In genomic region chr9:81546498-81546897, GRCh38 we compare ENCODE assay signal across 21 cellular contexts.
DNase-seq lines count a peak whose midpoint lies in the region; ATAC-seq and TF ChIP-seq lines count a peak whose summit lies in the region.
"Had no signal": no experiment of that assay in that cellular context is flagged by ENCODE, and none has a peak within 500 bp of the region (broad histone marks: within the 10 kb centered on the region; RNA-seq: fewer than 3 reads in every experiment).

No MANE protein-coding gene starts in this region.

- no peak overlapping the region for H3K27ac Mint-ChIP-seq in neural progenitor cell
- H3K27ac Mint-ChIP-seq: CD4-positive, alpha-beta T cell had no signal

- H3K4me1 ChIP-seq in liver (ENCODE audit: control insufficient read depth in 4 of 4, insufficient read depth in 4 of 4, low read length in 3 of 4): peaks cover 7 to 23% (median 15%) of the 10 kb centered on the region in 4 donors
- H3K4me1 ChIP-seq in neural progenitor cell: peaks cover 26% of the 10 kb centered on the region
- H3K4me1 ChIP-seq: BLaER1, Caco-2, Peyer's patch had no signal

- no peak overlapping the region for H3K27ac ChIP-seq in liver (ENCODE audit: low read depth in 1 of 2, low read length in 2 of 2)
- H3K27ac ChIP-seq in neural progenitor cell: no peak overlapping the region
- H3K27ac ChIP-seq: BLaER1, GM23248, Peyer's patch had no signal

- H3K4me1 Mint-ChIP-seq in neural progenitor cell: peaks cover 37% of the 10 kb centered on the region

- H3K9ac ChIP-seq in liver (ENCODE audit: low read depth in 1 of 2, low read length in 2 of 2) (no peak overlapping the region), neural progenitor cell (no peak overlapping the region)
- H3K9ac ChIP-seq: BLaER1, GM23248 had no signal

- peaks cover 17% of the 10 kb centered on the region for H3K27me3 Mint-ChIP-seq in neural progenitor cell (ENCODE audit: insufficient read depth, low read depth)
- H3K27me3 Mint-ChIP-seq: CD4-positive, alpha-beta T cell had no signal

- DNase-seq in NCI-H2227 (lab: John Stamatoyannopoulos, UW; ENCODE audit: unreplicated experiment) (peak; percentile 33), dermis blood vessel endothelial cell (peak; percentile 11), neural progenitor cell (ENCODE audit: low spot score) (no peak)
- DNase-seq in stimulated activated naive CD8-positive, alpha-beta T cell treated with anti-CD3 and anti-CD28 coated beads, Interleukin-15, Interleukin-2, amounts not matched to agents 100 U/mL and 50 U/mL, for 24 hours: no peak
- DNase-seq: ACHN; Caco-2; CD4-positive, alpha-beta T cell; DND-41; GM23248; Karpas-422; MV-4-11; NCI-H1105 treated with DMSO at 0.1 percent for 48 hours; NCI-H510A treated with DMSO at 0.1 percent for 48 hours; Peyer's patch had no signal

- H3K4me3 ChIP-seq in liver (ENCODE audit: low read depth in 1 of 3, low read length in 3 of 3) (no peak overlapping the region), neural progenitor cell (no peak overlapping the region)
- H3K4me3 ChIP-seq: BLaER1, GM12878, GM23248, Peyer's patch had no signal

- no peaks in the 10 kb centered on the region for H3K27me3 ChIP-seq in liver (ENCODE audit: control insufficient read depth in 4 of 4, insufficient read depth in 4 of 4, low read length in 3 of 4)
- no peaks in the 10 kb centered on the region for H3K27me3 ChIP-seq in neural progenitor cell
- H3K27me3 ChIP-seq: BLaER1, Peyer's patch had no signal

- no peak for TF ChIP-seq RAD21 in liver (IDR thresholded peaks at IDR 0.05)

- H3K36me3 Mint-ChIP-seq in neural progenitor cell: no peaks in the 10 kb centered on the region

- H3K79me2 ChIP-seq in neural progenitor cell (ENCODE audit: low read depth): no peaks in the 10 kb centered on the region

- H3K9me3 ChIP-seq in liver (ENCODE audit: control insufficient read depth in 4 of 4, low read length in 3 of 4): no peaks in the 10 kb centered on the region
- H3K9me3 ChIP-seq in neural progenitor cell (ENCODE audit: low read depth): no peaks in the 10 kb centered on the region
- H3K9me3 ChIP-seq: BLaER1, Caco-2, Peyer's patch had no signal

- ATAC-seq in GM21447 (IDR thresholded peaks at IDR 0.05; ENCODE audit: unreplicated experiment) (no peak), GM21576 (IDR thresholded peaks at IDR 0.05; ENCODE audit: unreplicated experiment) (no peak)
- no peak for ATAC-seq in stimulated activated naive CD8-positive, alpha-beta T cell treated with anti-CD3 and anti-CD28 coated beads, Interleukin-15, Interleukin-2, amounts not matched to agents 100 U/mL and 50 U/mL, for 24 hours
- ATAC-seq: GM12878, HCT116, SK-N-SH treated with all-trans-retinoic acid at 6 μM for 48 hours had no signal

- no peak overlapping the region for H3K4me2 ChIP-seq in neural progenitor cell
- H3K4me2 ChIP-seq: BLaER1 had no signal

- H3K4me3 Mint-ChIP-seq in neural progenitor cell: no peak overlapping the region
- H3K4me3 Mint-ChIP-seq: CD4-positive, alpha-beta T cell had no signal

- no peak overlapping the region for H2AFZ ChIP-seq in neural progenitor cell (replicated peaks)
- H2AFZ ChIP-seq: GM23248 had no signal

- TF ChIP-seq CTCF in liver (IDR thresholded peaks at IDR 0.05; ENCODE audit: low read depth, low read length, missing input control): no peak
- no peak for TF ChIP-seq CTCF in neural progenitor cell (IDR thresholded peaks at IDR 0.05)

- no peaks in the 10 kb centered on the region for H3K9me3 Mint-ChIP-seq in neural progenitor cell
- H3K9me3 Mint-ChIP-seq: CD4-positive, alpha-beta T cell had no signal

- WGBS in liver: 36% methylated on average over 4 of the region's 4 CpGs

- no peaks in the 10 kb centered on the region for H3F3A ChIP-seq in neural progenitor cell (ENCODE audit: low read depth)

- H3K36me3 ChIP-seq in liver (ENCODE audit: control insufficient read depth in 4 of 4, insufficient read depth in 3 of 4, low read depth in 1 of 4, low read length in 3 of 4) (no peaks in the 10 kb centered on the region), neural progenitor cell (no peaks in the 10 kb centered on the region)
- H3K36me3 ChIP-seq: BLaER1, Peyer's patch had no signal

- H4K20me1 ChIP-seq in neural progenitor cell (ENCODE audit: low read depth): no peaks in the 10 kb centered on the region
- H4K20me1 ChIP-seq: BLaER1 had no signal

TF ChIP-seq in liver, 16 proteins besides CTCF, POLR2A, EP300 and RAD21:
- TF ChIP-seq FOXA2 (IDR thresholded peaks at IDR 0.05): peak; percentile 82
- no peak for TF ChIP-seq YY1 (IDR thresholded peaks at IDR 0.05)
- peak; percentile 58 for TF ChIP-seq FOXA1 (IDR thresholded peaks at IDR 0.05)
- no peak for TF ChIP-seq ZBTB33 (IDR thresholded peaks at IDR 0.05)

Comparison
In these comparisons a context has a peak if more than half of its experiments do, and no peak if none do; other contexts are left out.
1. DNase-seq: peak in NCI-H2227 (single experiment) and dermis blood vessel endothelial cell (single experiment); none in stimulated activated naive CD8-positive, alpha-beta T cell treated with anti-CD3 and anti-CD28 coated beads, Interleukin-15, Interleukin-2, amounts not matched to agents 100 U/mL and 50 U/mL, for 24 hours (single experiment) and neural progenitor cell (single experiment).